Comparison of ENCODE assay signal across 1 cellular context in genomic region chr7:46745700-46746090, GRCh38.
TF ChIP-seq lines count a peak whose summit lies in the region.

No MANE protein-coding gene starts in this region.

TF ChIP-seq in Ishikawa, 13 proteins besides CTCF, POLR2A, EP300 and RAD21 (continued from another document):
- TF ChIP-seq REST (IDR thresholded peaks at IDR 0.05; ENCODE audit: low read depth) = no peak
- TF ChIP-seq NFIC (IDR thresholded peaks at IDR 0.05) = no peak
